In the genomic region with DNA sequence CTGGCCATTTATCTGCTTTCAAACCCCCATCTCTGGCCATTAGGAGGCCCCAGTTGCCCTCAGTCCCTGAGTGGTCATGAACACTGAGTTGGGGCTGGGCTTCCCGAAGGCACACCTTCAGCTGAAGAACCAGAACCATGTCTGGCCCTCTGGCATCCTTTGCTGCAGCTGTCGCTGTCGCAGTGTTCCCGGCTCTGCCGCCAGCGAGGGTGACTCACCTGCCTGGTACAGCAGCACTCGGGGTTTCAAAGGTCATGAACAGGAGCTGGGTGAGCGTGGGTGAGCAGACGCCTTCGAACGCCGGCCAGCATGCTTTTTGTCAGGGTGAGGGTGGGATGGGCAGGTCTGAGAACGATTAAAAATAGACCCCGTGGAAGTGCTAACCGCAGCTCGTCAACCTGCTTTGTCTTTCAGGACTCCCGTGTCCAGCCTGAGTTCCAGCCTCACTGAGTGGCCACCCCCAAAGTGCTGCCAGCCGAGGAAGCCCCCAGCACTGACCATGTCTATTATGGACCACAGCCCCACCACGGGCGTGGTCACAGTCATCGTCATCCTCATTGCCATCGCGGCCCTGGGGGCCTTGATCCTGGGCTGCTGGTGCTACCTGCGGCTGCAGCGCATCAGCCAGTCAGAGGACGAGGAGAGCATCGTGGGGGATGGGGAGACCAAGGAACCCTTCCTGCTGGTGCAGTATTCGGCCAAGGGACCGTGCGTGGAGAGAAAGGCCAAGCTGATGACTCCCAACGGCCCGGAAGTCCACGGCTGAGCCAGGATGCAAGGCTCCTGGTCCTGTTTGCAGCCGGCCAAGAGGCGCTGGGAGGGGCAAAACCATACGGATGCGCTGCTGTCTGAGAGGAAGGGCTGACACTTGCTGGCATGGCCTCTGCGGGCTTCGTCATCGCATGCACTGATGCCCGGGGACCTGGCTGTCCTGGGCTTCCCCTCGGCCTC, we compare ENCODE assay signal across 1 cellular context.
TF ChIP-seq lines count a peak whose summit lies in the region.

No MANE protein-coding gene starts in this region.

TF ChIP-seq in HEK293, 187 proteins besides CTCF, POLR2A, EP300 and RAD21 (continued from another document):
- TF ChIP-seq, protein P1, sequence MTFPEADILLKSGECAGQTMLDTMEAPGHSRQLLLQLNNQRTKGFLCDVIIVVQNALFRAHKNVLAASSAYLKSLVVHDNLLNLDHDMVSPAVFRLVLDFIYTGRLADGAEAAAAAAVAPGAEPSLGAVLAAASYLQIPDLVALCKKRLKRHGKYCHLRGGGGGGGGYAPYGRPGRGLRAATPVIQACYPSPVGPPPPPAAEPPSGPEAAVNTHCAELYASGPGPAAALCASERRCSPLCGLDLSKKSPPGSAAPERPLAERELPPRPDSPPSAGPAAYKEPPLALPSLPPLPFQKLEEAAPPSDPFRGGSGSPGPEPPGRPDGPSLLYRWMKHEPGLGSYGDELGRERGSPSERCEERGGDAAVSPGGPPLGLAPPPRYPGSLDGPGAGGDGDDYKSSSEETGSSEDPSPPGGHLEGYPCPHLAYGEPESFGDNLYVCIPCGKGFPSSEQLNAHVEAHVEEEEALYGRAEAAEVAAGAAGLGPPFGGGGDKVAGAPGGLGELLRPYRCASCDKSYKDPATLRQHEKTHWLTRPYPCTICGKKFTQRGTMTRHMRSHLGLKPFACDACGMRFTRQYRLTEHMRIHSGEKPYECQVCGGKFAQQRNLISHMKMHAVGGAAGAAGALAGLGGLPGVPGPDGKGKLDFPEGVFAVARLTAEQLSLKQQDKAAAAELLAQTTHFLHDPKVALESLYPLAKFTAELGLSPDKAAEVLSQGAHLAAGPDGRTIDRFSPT (tag by site-specific recombination; IDR thresholded peaks at IDR 0.05): peak; percentile 67; the same call in 1 of the 2 replicates
- TF ChIP-seq ZNF311 (tag by site-specific recombination; IDR thresholded peaks at IDR 0.05; ENCODE audit: borderline replicate concordance) (no peak), ZNF610 (tag by site-specific recombination; IDR thresholded peaks at IDR 0.05; ENCODE audit: borderline replicate concordance) (no peak), ZNF76 (tag by site-specific recombination; IDR thresholded peaks at IDR 0.05; ENCODE audit: borderline replicate concordance, low read depth) (no peak), ZNF184 (tag by site-specific recombination; IDR thresholded peaks at IDR 0.05) (no peak), SP2 (tag by site-specific recombination; IDR thresholded peaks at IDR 0.05) (peak; percentile 31), SP3 (tag by site-specific recombination; IDR thresholded peaks at IDR 0.05) (no peak), ZNF785 (tag by site-specific recombination; IDR thresholded peaks at IDR 0.05) (no peak), HOXD13 (CRISPR knock-in tag; IDR thresholded peaks at IDR 0.05; ENCODE audit: borderline replicate concordance) (no peak), ZNF837 (tag by site-specific recombination; IDR thresholded peaks at IDR 0.05) (no peak), GLI4 (tag by site-specific recombination; IDR thresholded peaks at IDR 0.05) (no peak), ZNF239 (tag by site-specific recombination; IDR thresholded peaks at IDR 0.05) (no peak), ZNF174 (tag by site-specific recombination; IDR thresholded peaks at IDR 0.05) (no peak), ZNF621 (tag by site-specific recombination; IDR thresholded peaks at IDR 0.05) (no peak)
- TF ChIP-seq, protein P2, sequence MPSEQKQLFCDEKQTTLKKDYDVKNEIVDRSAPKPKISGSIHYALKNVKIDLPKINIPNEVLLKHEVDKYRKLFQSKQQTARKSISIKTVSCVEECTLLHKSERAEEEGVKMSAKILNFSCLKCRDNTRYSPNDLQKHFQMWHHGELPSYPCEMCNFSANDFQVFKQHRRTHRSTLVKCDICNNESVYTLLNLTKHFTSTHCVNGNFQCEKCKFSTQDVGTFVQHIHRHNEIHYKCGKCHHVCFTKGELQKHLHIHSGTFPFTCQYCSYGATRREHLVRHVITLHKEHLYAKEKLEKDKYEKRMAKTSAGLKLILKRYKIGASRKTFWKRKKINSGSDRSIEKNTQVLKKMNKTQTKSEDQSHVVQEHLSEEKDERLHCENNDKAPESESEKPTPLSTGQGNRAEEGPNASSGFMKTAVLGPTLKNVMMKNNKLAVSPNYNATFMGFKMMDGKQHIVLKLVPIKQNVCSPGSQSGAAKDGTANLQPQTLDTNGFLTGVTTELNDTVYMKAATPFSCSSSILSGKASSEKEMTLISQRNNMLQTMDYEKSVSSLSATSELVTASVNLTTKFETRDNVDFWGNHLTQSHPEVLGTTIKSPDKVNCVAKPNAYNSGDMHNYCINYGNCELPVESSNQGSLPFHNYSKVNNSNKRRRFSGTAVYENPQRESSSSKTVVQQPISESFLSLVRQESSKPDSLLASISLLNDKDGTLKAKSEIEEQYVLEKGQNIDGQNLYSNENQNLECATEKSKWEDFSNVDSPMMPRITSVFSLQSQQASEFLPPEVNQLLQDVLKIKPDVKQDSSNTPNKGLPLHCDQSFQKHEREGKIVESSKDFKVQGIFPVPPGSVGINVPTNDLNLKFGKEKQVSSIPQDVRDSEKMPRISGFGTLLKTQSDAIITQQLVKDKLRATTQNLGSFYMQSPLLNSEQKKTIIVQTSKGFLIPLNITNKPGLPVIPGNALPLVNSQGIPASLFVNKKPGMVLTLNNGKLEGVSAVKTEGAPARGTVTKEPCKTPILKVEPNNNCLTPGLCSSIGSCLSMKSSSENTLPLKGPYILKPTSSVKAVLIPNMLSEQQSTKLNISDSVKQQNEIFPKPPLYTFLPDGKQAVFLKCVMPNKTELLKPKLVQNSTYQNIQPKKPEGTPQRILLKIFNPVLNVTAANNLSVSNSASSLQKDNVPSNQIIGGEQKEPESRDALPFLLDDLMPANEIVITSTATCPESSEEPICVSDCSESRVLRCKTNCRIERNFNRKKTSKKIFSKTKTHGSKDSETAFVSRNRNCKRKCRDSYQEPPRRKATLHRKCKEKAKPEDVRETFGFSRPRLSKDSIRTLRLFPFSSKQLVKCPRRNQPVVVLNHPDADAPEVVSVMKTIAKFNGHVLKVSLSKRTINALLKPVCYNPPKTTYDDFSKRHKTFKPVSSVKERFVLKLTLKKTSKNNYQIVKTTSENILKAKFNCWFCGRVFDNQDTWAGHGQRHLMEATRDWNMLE (tag by site-specific recombination; conservative IDR thresholded peaks at IDR 0.05; ENCODE audit: low read depth): no peak
- TF ChIP-seq, protein P3, sequence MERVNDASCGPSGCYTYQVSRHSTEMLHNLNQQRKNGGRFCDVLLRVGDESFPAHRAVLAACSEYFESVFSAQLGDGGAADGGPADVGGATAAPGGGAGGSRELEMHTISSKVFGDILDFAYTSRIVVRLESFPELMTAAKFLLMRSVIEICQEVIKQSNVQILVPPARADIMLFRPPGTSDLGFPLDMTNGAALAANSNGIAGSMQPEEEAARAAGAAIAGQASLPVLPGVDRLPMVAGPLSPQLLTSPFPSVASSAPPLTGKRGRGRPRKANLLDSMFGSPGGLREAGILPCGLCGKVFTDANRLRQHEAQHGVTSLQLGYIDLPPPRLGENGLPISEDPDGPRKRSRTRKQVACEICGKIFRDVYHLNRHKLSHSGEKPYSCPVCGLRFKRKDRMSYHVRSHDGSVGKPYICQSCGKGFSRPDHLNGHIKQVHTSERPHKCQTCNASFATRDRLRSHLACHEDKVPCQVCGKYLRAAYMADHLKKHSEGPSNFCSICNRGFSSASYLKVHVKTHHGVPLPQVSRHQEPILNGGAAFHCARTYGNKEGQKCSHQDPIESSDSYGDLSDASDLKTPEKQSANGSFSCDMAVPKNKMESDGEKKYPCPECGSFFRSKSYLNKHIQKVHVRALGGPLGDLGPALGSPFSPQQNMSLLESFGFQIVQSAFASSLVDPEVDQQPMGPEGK (tag by site-specific recombination; IDR thresholded peaks at IDR 0.05): no peak; the same call in 1 of the 2 replicates
- TF ChIP-seq, protein P4, sequence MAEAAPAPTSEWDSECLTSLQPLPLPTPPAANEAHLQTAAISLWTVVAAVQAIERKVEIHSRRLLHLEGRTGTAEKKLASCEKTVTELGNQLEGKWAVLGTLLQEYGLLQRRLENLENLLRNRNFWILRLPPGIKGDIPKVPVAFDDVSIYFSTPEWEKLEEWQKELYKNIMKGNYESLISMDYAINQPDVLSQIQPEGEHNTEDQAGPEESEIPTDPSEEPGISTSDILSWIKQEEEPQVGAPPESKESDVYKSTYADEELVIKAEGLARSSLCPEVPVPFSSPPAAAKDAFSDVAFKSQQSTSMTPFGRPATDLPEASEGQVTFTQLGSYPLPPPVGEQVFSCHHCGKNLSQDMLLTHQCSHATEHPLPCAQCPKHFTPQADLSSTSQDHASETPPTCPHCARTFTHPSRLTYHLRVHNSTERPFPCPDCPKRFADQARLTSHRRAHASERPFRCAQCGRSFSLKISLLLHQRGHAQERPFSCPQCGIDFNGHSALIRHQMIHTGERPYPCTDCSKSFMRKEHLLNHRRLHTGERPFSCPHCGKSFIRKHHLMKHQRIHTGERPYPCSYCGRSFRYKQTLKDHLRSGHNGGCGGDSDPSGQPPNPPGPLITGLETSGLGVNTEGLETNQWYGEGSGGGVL (tag by site-specific recombination; IDR thresholded peaks at IDR 0.05): no peak
